14 cellular contexts compared by ENCODE assay signal in genomic region chr7:116810267-116811116, GRCh38. TPM values are rescaled to one million over a fixed set of nuclear protein-coding genes. Genes with fewer than 3 reads are reported as not detected.
DNase-seq lines count a peak whose midpoint lies in the region; ATAC-seq, FAIRE-seq and TF ChIP-seq lines count a peak whose summit lies in the region.
"Had no signal": no experiment of that assay in that cellular context is flagged by ENCODE, and none has a peak within 500 bp of the region (broad histone marks: within the 10 kb centered on the region; RNA-seq: fewer than 3 reads in every experiment).

No MANE protein-coding gene starts in this region.

- no peaks in the 10 kb centered on the region for H4K20me1 ChIP-seq in endothelial cell of umbilical vein (replicated peaks; ENCODE audit: control insufficient read depth, extremely low read depth, insufficient read depth, low read length)

- no peak overlapping the region for H3K4me2 ChIP-seq in endothelial cell of umbilical vein (ENCODE audit: insufficient read depth, low read length)
- no peak overlapping the region for H3K4me2 ChIP-seq in parathyroid adenoma (ENCODE audit: low read length)

- no peaks in the 10 kb centered on the region for H3K27me3 ChIP-seq in endothelial cell of umbilical vein (ENCODE audit: control insufficient read depth in 2 of 2, insufficient read depth in 2 of 2, low read length in 2 of 2)
- no peaks in the 10 kb centered on the region for H3K27me3 ChIP-seq in parathyroid adenoma (ENCODE audit: control insufficient read depth, insufficient read depth, low read length)
- H3K27me3 ChIP-seq: gastroesophageal sphincter, ovary had no signal

- TF ChIP-seq POLR2A in endothelial cell of umbilical vein (IDR thresholded peaks at IDR 0.05; ENCODE audit: low read depth, low read length), result no peak

- peak; percentile 33 for DNase-seq in COLO829 (ENCODE audit: low spot score)
- DNase-seq in LoVo (ENCODE audit: low spot score), result peak; percentile 90
- peak; percentile 52 for DNase-seq in endothelial cell of umbilical vein (ENCODE audit: low read depth, low spot score)
- DNase-seq in islet precursor cell, result no peak
- DNase-seq in cortex of kidney (lab: John Stamatoyannopoulos, UW), result no peak
- DNase-seq in activated CD4-positive, alpha-beta T cell treated with anti-CD3 and anti-CD28 coated beads for 36 hours, result no peak
- DNase-seq: activated gamma-delta T cell, left ventricle myocardium inferior, NCI-H446 treated with DMSO at 0.1 percent for 48 hours, ovary had no signal

- intact Hi-C loops in endothelial cell of umbilical vein (cut with micrococcal nuclease), result no loop called here
- intact Hi-C loops in activated CD4-positive, alpha-beta T cell treated with anti-CD3 and anti-CD28 coated beads for 36 hours (cut with DNase I, micrococcal nuclease), result loop anchor here in 1 of 2 experiments (2.0 kb wide), 1 partner anchor 20 kb away; no protein-coding TSS in a partner anchor

- POLR2A ChIA-PET in endothelial cell of umbilical vein (lab: Charles Lee), result no interaction called here
- POLR2A ChIA-PET in activated CD4-positive, alpha-beta T cell treated with anti-CD3 and anti-CD28 coated beads for 36 hours (lab: Charles Lee), result no interaction called here

- H3K27ac Mint-ChIP-seq in activated CD4-positive, alpha-beta T cell treated with anti-CD3 and anti-CD28 coated beads for 36 hours, result no peak overlapping the region
- H3K27ac Mint-ChIP-seq: activated CD4-positive, alpha-beta T cell treated with anti-CD3 and anti-CD28 coated beads, Interleukin-2, amount 10 ng/mL, durations not matched to agents 24 days and 14 days had no signal

- no peaks in the 10 kb centered on the region for H3K36me3 ChIP-seq in endothelial cell of umbilical vein (ENCODE audit: control insufficient read depth in 2 of 2, extremely low read depth in 1 of 2, insufficient read depth in 2 of 2, low read length in 2 of 2)
- no peaks in the 10 kb centered on the region for H3K36me3 ChIP-seq in parathyroid adenoma (ENCODE audit: control insufficient read depth, insufficient read depth, low read length)
- H3K36me3 ChIP-seq: gastroesophageal sphincter, left ventricle myocardium inferior, ovary had no signal

- no peaks in the 10 kb centered on the region for H3K79me2 ChIP-seq in endothelial cell of umbilical vein (ENCODE audit: control insufficient read depth, insufficient read depth, low read length)
- H3K79me2 ChIP-seq in parathyroid adenoma, result no peaks in the 10 kb centered on the region

- FAIRE-seq in endothelial cell of umbilical vein (lab: Jason Lieb, UNC), result no peak

- BruUV-seq in endothelial cell of umbilical vein (replicated peaks; lab: Mats Ljungman, UMichigan), result no TSS peak

- no peak overlapping the region for H2AFZ ChIP-seq in endothelial cell of umbilical vein (ENCODE audit: low read depth, low read length)
- H2AFZ ChIP-seq in parathyroid adenoma, result peak overlapping the region; percentile 43

- H3K27me3 Mint-ChIP-seq in activated CD4-positive, alpha-beta T cell treated with anti-CD3 and anti-CD28 coated beads for 36 hours, result peaks cover 3% of the 10 kb centered on the region

- H3K4me3 ChIP-seq in endothelial cell of umbilical vein (replicated peaks in 1 of 3; ENCODE audit: insufficient read depth in 1 of 3, low read depth in 1 of 3, low read length in 3 of 3) (no peak overlapping the region), parathyroid adenoma (ENCODE audit: low read depth, low read length) (no peak overlapping the region)
- H3K4me3 ChIP-seq: gastroesophageal sphincter, left ventricle myocardium inferior, ovary had no signal

- H3K9me3 ChIP-seq in endothelial cell of umbilical vein (replicated peaks; ENCODE audit: control insufficient read depth, insufficient read depth, low read length) (no peaks in the 10 kb centered on the region), parathyroid adenoma (ENCODE audit: control insufficient read depth, low read length) (no peaks in the 10 kb centered on the region)
- H3K9me3 ChIP-seq: gastroesophageal sphincter, left ventricle myocardium inferior, ovary had no signal

- H3K4me1 ChIP-seq in endothelial cell of umbilical vein (ENCODE audit: control insufficient read depth, extremely low read depth, insufficient read depth, low read length), result peaks cover 19% of the 10 kb centered on the region
- H3K4me1 ChIP-seq in parathyroid adenoma, result peaks cover 10% of the 10 kb centered on the region

- no peaks in the 10 kb centered on the region for H3K4me1 Mint-ChIP-seq in activated CD4-positive, alpha-beta T cell treated with anti-CD3 and anti-CD28 coated beads for 36 hours
- H3K4me1 Mint-ChIP-seq: activated CD4-positive, alpha-beta T cell treated with anti-CD3 and anti-CD28 coated beads, Interleukin-2, amount 10 ng/mL, durations not matched to agents 24 days and 14 days had no signal

- H3K36me3 Mint-ChIP-seq in activated CD4-positive, alpha-beta T cell treated with anti-CD3 and anti-CD28 coated beads for 36 hours (ENCODE audit: low read depth), result no peaks in the 10 kb centered on the region

- dilution Hi-C loops in endothelial cell of umbilical vein (cut with MboI; ENCODE audit: extremely low pct_ligation_motif_present, low sequenced_read_pairs), result no loop called here

- H3K9me3 Mint-ChIP-seq in activated CD4-positive, alpha-beta T cell treated with anti-CD3 and anti-CD28 coated beads for 36 hours (ENCODE audit: low read depth), result no peaks in the 10 kb centered on the region
- H3K9me3 Mint-ChIP-seq: activated CD4-positive, alpha-beta T cell treated with anti-CD3 and anti-CD28 coated beads, Interleukin-2, amount 10 ng/mL, durations not matched to agents 24 days and 14 days had no signal

- no peaks in the 10 kb centered on the region for H3K9me1 ChIP-seq in endothelial cell of umbilical vein (replicated peaks; ENCODE audit: control insufficient read depth, extremely low read depth, insufficient read depth, low read length)

- no peak overlapping the region for H3K27ac ChIP-seq in endothelial cell of umbilical vein (ENCODE audit: insufficient read depth, low read depth, low read length)
- no peak overlapping the region for H3K27ac ChIP-seq in parathyroid adenoma
- H3K27ac ChIP-seq: gastroesophageal sphincter, left ventricle myocardium inferior, ovary had no signal

- no peak overlapping the region for H3K4me3 Mint-ChIP-seq in activated CD4-positive, alpha-beta T cell treated with anti-CD3 and anti-CD28 coated beads for 36 hours
- H3K4me3 Mint-ChIP-seq: activated CD4-positive, alpha-beta T cell treated with anti-CD3 and anti-CD28 coated beads, Interleukin-2, amount 10 ng/mL, durations not matched to agents 24 days and 14 days had no signal

- CTCF ChIA-PET in endothelial cell of umbilical vein (lab: Charles Lee), result interaction anchor here (0.6 to 7.7 kb wide), 8 partner anchors 58 to 630 kb away, joined by 3 to 137 read pairs (median 4); partner anchors contain the start of gene MET
- CTCF ChIA-PET in activated CD4-positive, alpha-beta T cell treated with anti-CD3 and anti-CD28 coated beads for 36 hours (lab: Charles Lee), result interaction anchor here (0.7 to 3.0 kb wide), 6 partner anchors 15 to 221 kb away, joined by 3 to 19 read pairs (median 4); no protein-coding TSS in a partner anchor

- ATAC-seq in HG02678 (IDR thresholded peaks at IDR 0.05; ENCODE audit: unreplicated experiment), result no peak
- ATAC-seq in activated CD4-positive, alpha-beta T cell treated with anti-CD3 and anti-CD28 coated beads for 36 hours, result no peak

- H3K9ac ChIP-seq in endothelial cell of umbilical vein (replicated peaks; ENCODE audit: extremely low read depth, insufficient read depth, low read length), result no peak overlapping the region
- H3K9ac ChIP-seq in parathyroid adenoma, result no peak overlapping the region

- no peak for TF ChIP-seq CTCF in endothelial cell of umbilical vein (IDR thresholded peaks at IDR 0.05; ENCODE audit: extremely low read depth in 1 of 2, insufficient read depth in 1 of 2, low read depth in 1 of 2, low read length in 2 of 2)
- no peak for TF ChIP-seq CTCF in parathyroid adenoma (IDR thresholded peaks at IDR 0.05)

TF ChIP-seq in endothelial cell of umbilical vein, 7 proteins besides CTCF, POLR2A, EP300 and RAD21:
- peak; percentile 50 for TF ChIP-seq GATA2 (IDR thresholded peaks at IDR 0.05; ENCODE audit: insufficient read depth, insufficient read length, low read depth, low read length)
- no peak for TF ChIP-seq EZH2 (IDR thresholded peaks at IDR 0.05; ENCODE audit: borderline replicate concordance, low read depth, low read length, severe bottlenecking)
TF ChIP-seq in endothelial cell of umbilical vein: peak in this region for 1.

RNA-seq across cellular contexts. Expression of gene CAPZA2, which starts 51.9 kb away (rescaled TPM):
- 343 and 347 TPM in 2 replicates for total RNA-seq in endothelial cell of umbilical vein
- polyA plus RNA-seq in endothelial cell of umbilical vein, result 35.4 and 48.1 TPM in 2 replicates
- 102 and 116 TPM in 2 replicates for polyA plus RNA-seq in endothelial cell of umbilical vein (2011; cell fraction: cytosol; rRNA removed)
- 83.3 and 105 TPM in 2 replicates for polyA plus RNA-seq in endothelial cell of umbilical vein (2011; cell fraction: nucleus; rRNA removed)
- 180 and 216 TPM in 2 replicates for polyA plus RNA-seq in endothelial cell of umbilical vein (2012)
- 93.1 and 99.7 TPM in 2 replicates for polyA minus RNA-seq in endothelial cell of umbilical vein
- polyA minus RNA-seq in endothelial cell of umbilical vein (2011; cell fraction: cytosol; rRNA and poly(A)+ RNA removed), result 29.8 TPM
- 176 and 237 TPM in 2 replicates for polyA minus RNA-seq in endothelial cell of umbilical vein (2011; cell fraction: nucleus; rRNA and poly(A)+ RNA removed)
- total RNA-seq in activated CD4-positive, alpha-beta T cell treated with anti-CD3 and anti-CD28 coated beads for 36 hours, result 100 to 1,000 TPM; 173 to 262 TPM

Comparison
In these comparisons a context has a peak if more than half of its experiments do, and no peak if none do; other contexts are left out.
1. DNase-seq: peak in COLO829 (single experiment), LoVo (single experiment) and endothelial cell of umbilical vein (single experiment); none in islet precursor cell (single experiment), cortex of kidney (single experiment) and activated CD4-positive, alpha-beta T cell treated with anti-CD3 and anti-CD28 coated beads for 36 hours (single experiment).